Comparison of ENCODE assay signal across 29 cellular contexts in the genomic region with DNA sequence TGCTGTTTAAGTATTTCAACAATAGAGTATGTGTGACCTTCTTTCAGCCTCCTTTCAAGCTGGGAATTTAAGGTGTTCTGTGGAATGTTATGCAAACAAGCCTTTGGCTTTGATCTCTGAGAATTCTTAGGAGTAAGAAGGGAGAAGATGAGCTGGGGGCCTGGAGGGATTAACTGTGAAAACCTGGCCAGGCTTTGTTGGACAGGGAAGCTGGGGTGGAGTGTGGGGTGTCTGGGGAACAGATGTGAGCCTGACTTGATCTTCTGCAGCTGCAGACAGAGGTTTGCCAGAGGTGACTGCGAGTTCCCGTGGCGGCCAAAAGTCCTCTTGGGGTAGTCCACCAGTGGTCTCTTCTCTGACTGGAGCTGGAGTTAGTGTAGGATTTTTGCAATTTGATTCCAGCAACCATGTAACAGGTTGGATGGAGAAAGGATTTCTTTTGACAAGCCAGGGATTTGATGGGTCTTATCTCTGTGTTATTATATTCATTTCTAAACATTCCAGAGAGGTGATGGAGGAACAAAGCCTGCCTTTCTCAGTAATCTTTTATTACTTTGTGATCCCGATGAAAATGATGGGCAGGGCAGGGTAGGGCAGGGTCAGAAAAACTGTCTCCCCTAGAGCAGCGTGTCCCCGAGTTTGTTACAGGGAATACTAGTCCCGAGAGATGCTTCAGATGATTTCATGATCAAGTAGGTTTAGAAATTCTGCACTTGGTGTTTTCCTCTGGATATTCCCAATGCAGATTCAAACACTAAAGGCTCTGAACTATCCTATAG.
"Had no signal": no experiment of that assay in that cellular context is flagged by ENCODE, and none has a peak within 500 bp of the region (broad histone marks: within the 10 kb centered on the region; RNA-seq: fewer than 3 reads in every experiment).

No MANE protein-coding gene starts in this region.

- H3K4me2 ChIP-seq: hepatocyte had no signal

- H3K9me3 Mint-ChIP-seq: activated T-helper 1 cell treated with anti-CD3 and anti-CD28 coated beads, Interleukin-12 subunit alpha, Interleukin-12 subunit beta, Interleukin-2, Interleukin-4 antibody, amounts not matched to agents 30 ng/mL and 10 ng/mL and 1 ng/mL, durations not matched to agents 14 hours and 24 hours and 36 hours; T-helper 2 cell treated with Interferon-gamma antibody and Interleukin-4, amounts not matched to agents 5 μg/mL and 100 μg/mL, for 36 hours had no signal

- H3K36me3 Mint-ChIP-seq: activated naive CD8-positive, alpha-beta T cell treated with anti-CD3 and anti-CD28 coated beads for 36 hours had no signal

- H3K4me3 Mint-ChIP-seq: activated CD4-positive, alpha-beta T cell treated with anti-CD3 and anti-CD28 coated beads for 36 hours; activated naive CD4-positive, alpha-beta T cell treated with anti-CD3 and anti-CD28 coated beads for 36 hours; activated naive CD8-positive, alpha-beta T cell treated with anti-CD3 and anti-CD28 coated beads for 36 hours; activated T-helper 1 cell treated with anti-CD3 and anti-CD28 coated beads, Interleukin-12 subunit alpha, Interleukin-12 subunit beta, Interleukin-2, Interleukin-4 antibody, amounts not matched to agents 30 ng/mL and 10 ng/mL and 1 ng/mL, durations not matched to agents 14 hours and 24 hours and 36 hours; nephron progenitor cell; T-helper 2 cell treated with Interferon-gamma antibody and Interleukin-4, amounts not matched to agents 5 μg/mL and 100 μg/mL, for 36 hours had no signal

- H3K4me1 Mint-ChIP-seq: activated CD4-positive, alpha-beta T cell treated with anti-CD3 and anti-CD28 coated beads for 36 hours; activated naive CD8-positive, alpha-beta T cell treated with anti-CD3 and anti-CD28 coated beads for 36 hours had no signal

- H3K4me1 ChIP-seq: adrenal gland, body of pancreas, colonic mucosa, gastroesophageal sphincter, pancreas, prostate gland, spleen, suprapubic skin had no signal

- H3K4me3 ChIP-seq: adrenal gland, body of pancreas, colonic mucosa, gastroesophageal sphincter, hepatocyte, lung, pancreas, prostate gland, spleen, suprapubic skin, tibial artery had no signal

- H3K27me3 ChIP-seq: adrenal gland, body of pancreas, colonic mucosa, gastroesophageal sphincter, hepatocyte, pancreas, spleen, suprapubic skin had no signal

- H3K27ac ChIP-seq: adrenal gland, body of pancreas, colonic mucosa, gastroesophageal sphincter, hepatocyte, pancreas, prostate gland, spleen, suprapubic skin, tibial artery had no signal

- H3K79me2 ChIP-seq: hepatocyte had no signal

- H2AFZ ChIP-seq: hepatocyte had no signal

- H3K36me3 ChIP-seq: adrenal gland, colonic mucosa, gastroesophageal sphincter, pancreas, prostate gland, spleen, suprapubic skin, tibial artery had no signal

- H3K27ac Mint-ChIP-seq: activated CD4-positive, alpha-beta T cell treated with anti-CD3 and anti-CD28 coated beads for 36 hours; activated naive CD4-positive, alpha-beta T cell treated with anti-CD3 and anti-CD28 coated beads for 36 hours; activated naive CD8-positive, alpha-beta T cell treated with anti-CD3 and anti-CD28 coated beads for 36 hours; activated T-helper 1 cell treated with anti-CD3 and anti-CD28 coated beads, Interleukin-12 subunit alpha, Interleukin-12 subunit beta, Interleukin-2, Interleukin-4 antibody, amounts not matched to agents 30 ng/mL and 10 ng/mL and 1 ng/mL, durations not matched to agents 14 hours and 24 hours and 36 hours; nephron progenitor cell; T-helper 2 cell treated with Interferon-gamma antibody and Interleukin-4, amounts not matched to agents 5 μg/mL and 100 μg/mL, for 36 hours had no signal

- ATAC-seq: activated CD4-positive, alpha-beta T cell treated with anti-CD3 and anti-CD28 coated beads for 36 hours; body of pancreas; gastroesophageal sphincter; left lobe of liver; pancreas had no signal

- H3K9me3 ChIP-seq: adrenal gland, body of pancreas, colonic mucosa, prostate gland had no signal

- DNase-seq: activated CD4-positive, alpha-beta T cell treated with anti-CD3 and anti-CD28 coated beads for 36 hours; activated CD4-positive, alpha-beta T cell treated with anti-CD3 and anti-CD28 coated beads, Interleukin-2, amount 50 U/mL, for 4 hours; activated CD4-positive, CD25-positive, alpha-beta regulatory T cell; activated CD8-positive, alpha-beta memory T cell treated with anti-CD3 and anti-CD28 coated beads for 24 hours; activated effector memory CD4-positive, alpha-beta T cell treated with anti-CD3 and anti-CD28 coated beads, Interleukin-2, amount 50 U/mL, for 16 hours; activated naive CD4-positive, alpha-beta T cell treated with anti-CD3 and anti-CD28 coated beads for 36 hours; activated naive CD8-positive, alpha-beta T cell treated with anti-CD3 and anti-CD28 coated beads for 36 hours; activated T-cell treated with anti-CD3 and anti-CD28 coated beads, Interleukin-2, amount 50 U/mL, for 1 hour; adrenal gland; aorta; body of pancreas; cerebellar nuclear complex; colonic mucosa; effector CD8-positive, alpha-beta T cell; nephron progenitor cell; pancreas; retina; spleen; stimulated activated naive CD4-positive, alpha-beta T cell; T-helper 1 cell; tibial artery had no signal
